In the genomic region with DNA sequence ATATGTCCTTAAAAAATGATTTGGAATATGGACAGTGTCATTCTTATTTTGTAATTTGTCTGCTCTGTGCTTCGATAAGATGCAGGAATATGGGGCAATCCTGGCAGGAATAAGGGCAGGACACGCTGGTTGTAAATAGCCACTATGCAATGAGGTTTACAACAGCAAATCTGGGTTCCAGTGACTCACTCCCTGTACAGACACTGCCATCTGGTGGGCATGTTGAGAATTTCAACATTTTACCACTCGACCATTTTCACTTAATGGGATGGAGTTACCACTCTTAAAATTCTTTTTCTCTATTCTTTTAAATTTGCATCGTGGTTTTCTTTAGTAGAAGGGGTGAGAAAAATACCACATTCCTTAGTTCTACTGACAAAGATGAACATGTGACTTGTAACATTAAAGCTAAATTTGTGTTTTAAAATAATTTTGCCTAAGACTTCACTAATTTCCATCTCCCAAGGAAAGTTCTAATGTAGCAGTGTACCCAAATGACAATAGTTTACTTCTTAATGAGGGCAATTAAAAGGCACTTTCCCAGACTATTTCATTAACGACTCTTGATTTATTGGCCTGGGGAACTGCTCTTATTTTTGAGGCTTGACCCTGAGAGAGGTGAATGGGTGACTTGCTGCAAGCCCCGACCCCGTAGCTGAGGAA, we compare ENCODE assay signal across 8 cellular contexts.
DNase-seq lines count a peak whose midpoint lies in the region; ATAC-seq and TF ChIP-seq lines count a peak whose summit lies in the region.

No MANE protein-coding gene starts in this region.

- POLR2A ChIA-PET in T-cell (lab: Charles Lee), result no interaction called here

- no peak overlapping the region for H3K27ac Mint-ChIP-seq in T-cell

- ATAC-seq in HG02610 (IDR thresholded peaks at IDR 0.05; ENCODE audit: unreplicated experiment) (peak; percentile 70), T-cell (replicated peaks in 1 of 4) (peak in 1 of 4 experiments; percentile 49)

- H3K27me3 ChIP-seq in brain microvascular endothelial cell (replicated peaks), result no peaks in the 10 kb centered on the region

- H3K36me3 Mint-ChIP-seq in T-cell, result no peaks in the 10 kb centered on the region

- DNase-seq in activated gamma-delta T cell treated with Interleukin-2 at 50 U/mL for 16 hours (peak; percentile 49), activated gamma-delta T cell (lab: John Stamatoyannopoulos, UW) (no peak), NCI-H1436 (lab: John Stamatoyannopoulos, UW) (peak; percentile 63), T-cell (peak in 22 of 34 experiments; percentile 5 to 48 (median 32)), brain microvascular endothelial cell (peak; percentile 62), iris pigment epithelial cell (ENCODE audit: low read depth) (peak; percentile 75)
- DNase-seq in stimulated activated CD4-positive, alpha-beta T cell treated with anti-CD3 and anti-CD28 coated beads, Interleukin-2, amount 100 ng/mL, for 48 hours, result peak; percentile 65 to 71

- no peaks in the 10 kb centered on the region for H3K9me3 Mint-ChIP-seq in T-cell

- H3K27ac ChIP-seq in brain microvascular endothelial cell, result no peak overlapping the region

- in situ Hi-C loops in brain microvascular endothelial cell (cut with HindIII; ENCODE audit: low pct_ligation_motif_present, low sequenced_read_pairs), result no loop called here

- no peak overlapping the region for H3K4me3 ChIP-seq in brain microvascular endothelial cell (ENCODE audit: low read depth, low read length)

- H3K36me3 ChIP-seq in brain microvascular endothelial cell (replicated peaks), result peaks cover 4% of the 10 kb centered on the region

- no peak overlapping the region for H3K4me3 Mint-ChIP-seq in T-cell

- H3K4me1 Mint-ChIP-seq in T-cell, result no peaks in the 10 kb centered on the region

- H3K27me3 Mint-ChIP-seq in T-cell, result peaks cover 6 to 8% of the 10 kb centered on the region in 2 donors

- CTCF ChIA-PET in T-cell (lab: Charles Lee), result interaction anchor here (0.7 to 1.6 kb wide), 5 partner anchors 8 to 1893 kb away, joined by 3 to 5 read pairs (median 3); no protein-coding TSS in a partner anchor

- TF ChIP-seq CTCF in brain microvascular endothelial cell (IDR thresholded peaks at IDR 0.05; ENCODE audit: low read depth, low read length, missing control alignments), result peak; percentile 77
